ENCODE assay signal across 27 cellular contexts in genomic region chr7:148693651-148694050, GRCh38.
"Had no signal": no experiment of that assay in that cellular context is flagged by ENCODE, and none has a peak within 500 bp of the region (broad histone marks: within the 10 kb centered on the region; RNA-seq: fewer than 3 reads in every experiment).

No MANE protein-coding gene starts in this region.

- DNase-seq: colonic mucosa; cortex of kidney; effector CD8-positive, alpha-beta T cell; effector memory CD8-positive, alpha-beta T cell; endodermal cell; erythroblast; esophagus squamous epithelium; foreskin fibroblast; foreskin melanocyte; gastrocnemius medialis; glutamatergic neuron; head of caudate nucleus; heart right ventricle; hippocampal formation; left cardiac atrium; left lung; left ventricle myocardium superior; lower lobe of right lung; mesenchymal stem cell; naive thymus-derived CD4-positive, alpha-beta T cell had no signal

- H3K4me3 ChIP-seq: colonic mucosa, esophagus squamous epithelium, gastrocnemius medialis, heart right ventricle, left lung, lower lobe of right lung had no signal

- H3K36me3 Mint-ChIP-seq: mesothelial cell of epicardium had no signal

- FAIRE-seq: endometrium, islet of Langerhans, keratinocyte had no signal

- H3K27me3 ChIP-seq: colonic mucosa, esophagus squamous epithelium, gastrocnemius medialis, heart right ventricle, left lung had no signal

- H3K4me1 ChIP-seq: colonic mucosa, gastrocnemius medialis, lower lobe of right lung had no signal

- H3K9me3 ChIP-seq: colonic mucosa, esophagus squamous epithelium, gastrocnemius medialis, heart right ventricle, left lung, lower lobe of right lung had no signal

- H3K27ac Mint-ChIP-seq: dendritic cell treated with granulocyte-macrophage colony-stimulating factor and Interleukin-4, amounts not matched to agents 40 ng/mL and 50 ng/mL, for 4 days; effector memory CD8-positive, alpha-beta T cell; endodermal cell; mesothelial cell of epicardium; naive thymus-derived CD4-positive, alpha-beta T cell had no signal

- ATAC-seq: effector memory CD8-positive, alpha-beta T cell; esophagus mucosa; gastrocnemius medialis; heart right ventricle; left cardiac atrium; left lung; left ventricle myocardium superior; lower lobe of right lung; naive thymus-derived CD4-positive, alpha-beta T cell had no signal

- H3K36me3 ChIP-seq: colonic mucosa, esophagus squamous epithelium, gastrocnemius medialis, heart right ventricle, left lung, lower lobe of right lung had no signal

- H3K27me3 Mint-ChIP-seq: dendritic cell treated with granulocyte-macrophage colony-stimulating factor and Interleukin-4, amounts not matched to agents 40 ng/mL and 50 ng/mL, for 4 days; effector memory CD8-positive, alpha-beta T cell; naive thymus-derived CD4-positive, alpha-beta T cell had no signal

- H3K9me3 Mint-ChIP-seq: dendritic cell treated with granulocyte-macrophage colony-stimulating factor and Interleukin-4, amounts not matched to agents 40 ng/mL and 50 ng/mL, for 4 days; effector memory CD8-positive, alpha-beta T cell; endodermal cell; mesothelial cell of epicardium had no signal

- H3K27ac ChIP-seq: colonic mucosa, epithelial cell of prostate, esophagus squamous epithelium, gastrocnemius medialis, heart right ventricle, left lung, lower lobe of right lung had no signal

- H3K4me3 Mint-ChIP-seq: dendritic cell treated with granulocyte-macrophage colony-stimulating factor and Interleukin-4, amounts not matched to agents 40 ng/mL and 50 ng/mL, for 4 days; effector memory CD8-positive, alpha-beta T cell; endodermal cell; mesothelial cell of epicardium; naive thymus-derived CD4-positive, alpha-beta T cell had no signal
